ENCODE assay signal across 1 cellular context in the genomic region with DNA sequence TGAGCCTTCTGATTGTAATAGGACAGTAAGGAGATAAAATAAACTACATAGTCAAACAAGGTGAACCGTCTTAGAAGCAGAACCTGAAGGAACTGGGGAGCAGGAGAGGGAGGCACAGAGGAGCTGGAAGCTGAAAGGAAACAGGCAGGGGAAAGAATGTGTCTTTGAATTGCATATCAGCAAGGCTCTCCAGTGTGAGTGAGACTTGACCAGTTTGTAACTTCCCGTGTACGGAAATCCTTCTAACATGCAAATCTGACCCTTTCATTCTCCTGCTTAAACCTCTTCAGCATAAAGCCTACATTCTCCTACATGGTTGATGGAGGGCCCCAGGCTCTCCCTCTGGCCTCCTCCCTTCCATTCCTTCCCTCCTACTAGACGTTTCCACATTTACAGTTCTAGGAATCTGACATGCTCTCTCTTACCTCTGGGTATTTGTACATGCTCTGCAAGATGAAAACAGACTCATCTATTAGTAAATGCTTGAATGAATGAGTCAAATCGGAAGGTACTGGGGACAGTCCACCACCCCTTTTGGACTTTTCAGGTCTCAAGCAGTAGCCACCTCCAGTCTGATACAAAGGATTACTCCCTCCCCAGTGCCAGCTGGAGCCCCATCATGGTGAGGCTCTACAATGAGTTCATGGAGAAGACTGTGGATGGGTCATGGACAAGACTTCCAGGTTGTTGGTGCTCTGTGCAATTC.
TF ChIP-seq lines count a peak whose summit lies in the region.

No MANE protein-coding gene starts in this region.

TF ChIP-seq in H1, 55 proteins besides CTCF, POLR2A, EP300 and RAD21:
- TF ChIP-seq KDM1A (IDR thresholded peaks at IDR 0.05; ENCODE audit: borderline replicate concordance, low read length) (no peak), TAF7 (optimal IDR thresholded peaks at IDR 0.05; ENCODE audit: borderline replicate concordance, low read depth, low read length) (no peak), GTF2F1 (IDR thresholded peaks at IDR 0.05; ENCODE audit: borderline replicate concordance, low read depth, low read length) (no peak), RXRA (IDR thresholded peaks at IDR 0.05; ENCODE audit: insufficient read depth, low read depth, low read length) (no peak), BACH1 (IDR thresholded peaks at IDR 0.05; ENCODE audit: low read length) (no peak), NRF1 (IDR thresholded peaks at IDR 0.05; ENCODE audit: low read depth, low read length) (no peak), TBP (IDR thresholded peaks at IDR 0.05; ENCODE audit: low read depth, low read length) (no peak), CHD2 (IDR thresholded peaks at IDR 0.05; ENCODE audit: low read length) (no peak), TAF1 (IDR thresholded peaks at IDR 0.05; ENCODE audit: low read depth, low read length) (no peak), HDAC2 (IDR thresholded peaks at IDR 0.05; ENCODE audit: borderline replicate concordance in 1 of 2, low read depth in 2 of 2, low read length in 2 of 2) (no peak), SAP30 (IDR thresholded peaks at IDR 0.05; ENCODE audit: insufficient read depth, insufficient replicate concordance, low read length) (no peak), SIX5 (IDR thresholded peaks at IDR 0.05; ENCODE audit: low read depth, low read length) (no peak)
- TF ChIP-seq, protein P1, sequence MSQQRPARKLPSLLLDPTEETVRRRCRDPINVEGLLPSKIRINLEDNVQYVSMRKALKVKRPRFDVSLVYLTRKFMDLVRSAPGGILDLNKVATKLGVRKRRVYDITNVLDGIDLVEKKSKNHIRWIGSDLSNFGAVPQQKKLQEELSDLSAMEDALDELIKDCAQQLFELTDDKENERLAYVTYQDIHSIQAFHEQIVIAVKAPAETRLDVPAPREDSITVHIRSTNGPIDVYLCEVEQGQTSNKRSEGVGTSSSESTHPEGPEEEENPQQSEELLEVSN (IDR thresholded peaks at IDR 0.05) = no peak
- TF ChIP-seq, protein P2, sequence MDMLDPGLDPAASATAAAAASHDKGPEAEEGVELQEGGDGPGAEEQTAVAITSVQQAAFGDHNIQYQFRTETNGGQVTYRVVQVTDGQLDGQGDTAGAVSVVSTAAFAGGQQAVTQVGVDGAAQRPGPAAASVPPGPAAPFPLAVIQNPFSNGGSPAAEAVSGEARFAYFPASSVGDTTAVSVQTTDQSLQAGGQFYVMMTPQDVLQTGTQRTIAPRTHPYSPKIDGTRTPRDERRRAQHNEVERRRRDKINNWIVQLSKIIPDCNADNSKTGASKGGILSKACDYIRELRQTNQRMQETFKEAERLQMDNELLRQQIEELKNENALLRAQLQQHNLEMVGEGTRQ (IDR thresholded peaks at IDR 0.05; ENCODE audit: low read length) = no peak
